Comparison of ENCODE assay signal across 8 cellular contexts in the genomic region with DNA sequence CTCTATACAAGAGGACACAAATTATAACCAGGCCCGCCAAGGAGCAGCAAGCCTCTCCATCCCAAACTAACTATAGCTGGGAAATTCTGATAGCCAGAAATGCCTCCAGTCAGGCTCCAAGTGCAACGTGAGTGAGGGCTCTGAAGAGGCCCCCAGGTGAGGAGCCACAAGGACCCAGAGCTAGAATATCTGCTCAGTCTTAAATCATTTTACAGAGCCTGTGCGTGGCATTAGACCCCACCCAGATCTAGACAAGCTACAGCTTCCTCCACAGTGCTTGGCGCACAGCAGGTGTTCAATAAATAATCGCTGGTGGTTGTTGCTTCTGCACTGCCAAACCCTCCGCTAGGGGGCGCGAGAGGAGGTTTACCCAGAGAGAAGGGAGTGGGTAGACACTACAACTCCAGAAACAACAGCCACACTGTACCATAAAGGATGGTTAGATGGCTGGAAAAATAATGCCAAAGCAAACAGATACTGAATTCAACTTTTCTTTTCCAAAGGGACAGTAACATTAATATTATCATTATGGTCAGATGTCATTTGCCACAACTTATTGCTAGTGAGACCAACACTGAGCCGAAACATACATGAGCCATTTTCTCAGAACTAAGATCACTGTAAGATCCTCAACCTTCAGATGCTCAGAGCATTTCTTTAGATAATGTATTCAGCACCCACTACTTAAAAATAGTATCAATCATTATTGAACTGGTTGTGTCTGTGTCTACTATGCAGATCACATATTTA.
DNase-seq lines count a peak whose midpoint lies in the region; ATAC-seq and TF ChIP-seq lines count a peak whose summit lies in the region.

No MANE protein-coding gene starts in this region.

- peak; percentile 85 for ATAC-seq in HG03025 (IDR thresholded peaks at IDR 0.05; ENCODE audit: low FRiP score, unreplicated experiment)
- ATAC-seq in HG02970 (IDR thresholded peaks at IDR 0.05; ENCODE audit: low FRiP score, unreplicated experiment): no peak

- no peak overlapping the region for H3K9ac ChIP-seq in parathyroid adenoma

- TF ChIP-seq CTCF in GM12874 (IDR thresholded peaks at IDR 0.05; ENCODE audit: insufficient read depth, low read depth, low read length) (peak; percentile 71), parathyroid adenoma (IDR thresholded peaks at IDR 0.05) (peak; percentile 24)

- no peaks in the 10 kb centered on the region for H3K36me3 ChIP-seq in parathyroid adenoma (ENCODE audit: control insufficient read depth, insufficient read depth, low read length)

- no peaks in the 10 kb centered on the region for H3K9me3 ChIP-seq in parathyroid adenoma (ENCODE audit: control insufficient read depth, low read length)

- no peak overlapping the region for H2AFZ ChIP-seq in parathyroid adenoma

- no peak overlapping the region for H3K4me2 ChIP-seq in parathyroid adenoma (ENCODE audit: low read length)

- H3K27ac ChIP-seq in parathyroid adenoma: no peak overlapping the region

- H3K79me2 ChIP-seq in parathyroid adenoma: no peaks in the 10 kb centered on the region

- H3K27me3 ChIP-seq in parathyroid adenoma (ENCODE audit: control insufficient read depth, insufficient read depth, low read length): peaks cover 6% of the 10 kb centered on the region

- peak; percentile 34 to 55 for DNase-seq in AML-193 (lab: John Stamatoyannopoulos, UW)
- peak; percentile 24 for DNase-seq in NCI-H774 (lab: John Stamatoyannopoulos, UW)
- DNase-seq in cerebellar cortex (ENCODE audit: low spot score): peak; percentile 47
- no peak for DNase-seq in DMS114 treated with DMSO at 0.1 percent for 48 hours (lab: John Stamatoyannopoulos, UW; ENCODE audit: unreplicated experiment)

- no peaks in the 10 kb centered on the region for H3K4me1 ChIP-seq in parathyroid adenoma

- H3K4me3 ChIP-seq in parathyroid adenoma (ENCODE audit: low read depth, low read length): no peak overlapping the region
